24 cellular contexts compared by ENCODE assay signal in the genomic region with DNA sequence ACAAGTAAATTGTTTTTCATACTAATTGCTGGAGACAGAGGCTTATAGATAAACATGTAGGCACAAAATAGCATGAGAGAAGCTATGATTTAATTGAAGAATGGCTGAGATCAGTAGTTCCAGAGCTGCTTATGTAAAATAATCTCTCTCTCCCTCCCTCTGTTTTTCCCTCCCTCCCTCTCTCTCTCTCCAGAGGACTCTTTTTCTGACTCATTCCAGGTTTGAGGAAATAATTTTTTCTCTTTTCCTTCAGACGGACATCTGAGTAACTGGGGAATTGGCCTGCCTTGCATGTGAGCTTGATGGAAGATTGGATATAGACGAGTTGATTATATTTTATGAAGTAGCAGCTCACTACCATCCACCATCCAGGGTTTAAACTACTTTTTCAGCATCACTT. TPM values are rescaled to one million over a fixed set of nuclear protein-coding genes. Genes with fewer than 3 reads are reported as not detected.
DNase-seq lines count a peak whose midpoint lies in the region; ATAC-seq and TF ChIP-seq lines count a peak whose summit lies in the region.
"Had no signal": no experiment of that assay in that cellular context is flagged by ENCODE, and none has a peak within 500 bp of the region (broad histone marks: within the 10 kb centered on the region; RNA-seq: fewer than 3 reads in every experiment).

No MANE protein-coding gene starts in this region.

- no peak for ATAC-seq in GM21786 (IDR thresholded peaks at IDR 0.05; ENCODE audit: unreplicated experiment)
- ATAC-seq: gastroesophageal sphincter, GM12878 had no signal

- no peak for TF ChIP-seq CTCF in fibroblast of the aortic adventitia (IDR thresholded peaks at IDR 0.05; ENCODE audit: insufficient read depth, low read length)
- no peak for TF ChIP-seq CTCF in retinal pigment epithelial cell (conservative IDR thresholded peaks at IDR 0.05; ENCODE audit: low read depth, low read length)
- TF ChIP-seq CTCF in left ventricle myocardium inferior (IDR thresholded peaks at IDR 0.05; ENCODE audit: borderline replicate concordance) = no peak

- peak overlapping the region; percentile 70 for H3K9ac ChIP-seq in adipocyte (ENCODE audit: low read length)

- H3K9me3 ChIP-seq in adipocyte (ENCODE audit: control insufficient read depth, low read length) = no peaks in the 10 kb centered on the region
- no peaks in the 10 kb centered on the region for H3K9me3 ChIP-seq in left ventricle myocardium inferior (replicated peaks)
- H3K9me3 ChIP-seq: ascending aorta, gastroesophageal sphincter had no signal

- H3K4me3 ChIP-seq in adipocyte (ENCODE audit: low read length) = peak overlapping the region; percentile 79
- H3K4me3 ChIP-seq in fibroblast of the aortic adventitia (ENCODE audit: low read depth, low read length) = peak overlapping the region; percentile 80
- peak overlapping the region; percentile 57 for H3K4me3 ChIP-seq in retinal pigment epithelial cell (ENCODE audit: low read length)
- no peak overlapping the region for H3K4me3 ChIP-seq in left ventricle myocardium inferior
- H3K4me3 ChIP-seq: GM12878, skin epidermis had no signal

- DNase-seq in ELR (ENCODE audit: low read depth) = peak; percentile 26
- DNase-seq in adipocyte (ENCODE audit: low read depth) = peak; percentile 76
- peak; percentile 64 for DNase-seq in fibroblast of the aortic adventitia (ENCODE audit: low read depth)
- DNase-seq in retinal pigment epithelial cell (ENCODE audit: low read depth) = no peak
- no peak for DNase-seq in NOMO-1 (lab: John Stamatoyannopoulos, UW; ENCODE audit: unreplicated experiment in 2 of 2)
- DNase-seq in left ventricle myocardium inferior = no peak
- no peak for DNase-seq in activated CD4-positive, alpha-beta T cell treated with anti-CD3 and anti-CD28 coated beads for 48 hours
- DNase-seq: activated CD4-positive, alpha-beta T cell treated with anti-CD3 and anti-CD28 coated beads, Interleukin-2, amount 10 ng/mL, durations not matched to agents 24 days and 14 days; activated CD8-positive, alpha-beta memory T cell treated with anti-CD3 and anti-CD28 coated beads, Interleukin-2, amount 50 U/mL, for 4 hours; activated gamma-delta T cell; GF-D8; naive B cell; NCI-H1436; NCI-H2227 treated with DMSO at 0.1 percent for 48 hours; RPMI8226; stimulated activated CD4-positive, alpha-beta T cell treated with anti-CD3 and anti-CD28 coated beads, Interleukin-4, amount 100 ng/mL, for 24 hours; substantia nigra; SW 1271 had no signal

- H3K36me3 ChIP-seq in adipocyte (ENCODE audit: control insufficient read depth, insufficient read depth, low read length, severe bottlenecking) = no peaks in the 10 kb centered on the region
- H3K36me3 ChIP-seq in left ventricle myocardium inferior = no peaks in the 10 kb centered on the region
- H3K36me3 ChIP-seq: ascending aorta, gastroesophageal sphincter had no signal

- H3K27me3 ChIP-seq in adipocyte (replicated peaks; ENCODE audit: control insufficient read depth, insufficient read depth, low read length) (peaks cover 5% of the 10 kb centered on the region), left ventricle myocardium inferior (ENCODE audit: low read depth) (peaks cover 92% of the 10 kb centered on the region)
- H3K27me3 ChIP-seq: ascending aorta had no signal

- H3K4me1 ChIP-seq in adipocyte (ENCODE audit: control insufficient read depth, insufficient read depth, low read length) = peaks cover 7% of the 10 kb centered on the region
- peaks cover 14% of the 10 kb centered on the region for H3K4me1 ChIP-seq in left ventricle myocardium inferior

- intact Hi-C loops in left ventricle myocardium inferior (cut with micrococcal nuclease) = no loop called here

- no peak overlapping the region for H3K27ac ChIP-seq in left ventricle myocardium inferior (replicated peaks)
- H3K27ac ChIP-seq: coronary artery, gastroesophageal sphincter, skin epidermis had no signal

RNA-seq across cellular contexts. Expression of a gene that starts 35.5 kb away (rescaled TPM):
- total RNA-seq in fibroblast of the aortic adventitia (ENCODE audit: low replicate concordance) (7.4 and 12.6 TPM in 2 replicates), left ventricle myocardium inferior (0.08 TPM)
- total RNA-seq: activated CD4-positive, alpha-beta T cell treated with anti-CD3 and anti-CD28 coated beads, Interleukin-2, amount 10 ng/mL, durations not matched to agents 24 days and 14 days had no signal

RNA-seq across cellular contexts. Expression of a gene that starts 35.7 kb away (rescaled TPM):
- 83.9 and 125 TPM in 2 replicates for total RNA-seq in fibroblast of the aortic adventitia (ENCODE audit: low replicate concordance)
- 26.1 TPM for total RNA-seq in left ventricle myocardium inferior

Comparison
In these comparisons a context has a peak if more than half of its experiments do, and no peak if none do; other contexts are left out.
1. DNase-seq: peak in ELR (single experiment), adipocyte (single experiment) and fibroblast of the aortic adventitia (single experiment); none in retinal pigment epithelial cell (single experiment), NOMO-1 (0 of 2), left ventricle myocardium inferior (single experiment) and activated CD4-positive, alpha-beta T cell treated with anti-CD3 and anti-CD28 coated beads for 48 hours (single experiment).